11 cellular contexts compared by ENCODE assay signal in the genomic region with DNA sequence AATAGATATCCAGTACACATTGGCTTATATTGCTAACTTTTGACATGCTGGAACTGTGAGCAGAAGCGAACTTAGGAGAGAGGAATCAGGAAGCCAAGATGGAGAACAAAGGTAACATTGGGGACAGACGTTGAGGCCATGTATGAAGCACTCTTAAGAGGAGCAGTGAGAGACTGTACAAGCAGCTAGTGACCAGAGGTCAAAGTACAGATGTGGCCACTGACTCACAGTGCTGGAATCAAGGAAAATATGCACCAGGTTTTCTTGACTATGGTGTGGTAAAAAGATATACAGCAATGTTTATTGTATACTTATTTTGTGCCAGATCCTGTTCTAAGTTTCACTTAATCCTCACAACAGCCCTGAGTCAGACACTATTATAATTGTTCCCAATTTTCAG. TPM values are rescaled to one million over a fixed set of nuclear protein-coding genes. Genes with fewer than 3 reads are reported as not detected.
DNase-seq lines count a peak whose midpoint lies in the region; ATAC-seq and TF ChIP-seq lines count a peak whose summit lies in the region.
"Had no signal": no experiment of that assay in that cellular context is flagged by ENCODE, and none has a peak within 500 bp of the region (broad histone marks: within the 10 kb centered on the region; RNA-seq: fewer than 3 reads in every experiment).

No MANE protein-coding gene starts in this region.

- peak; percentile 85 for ATAC-seq in left lung
- ATAC-seq in activated CD4-positive, CD25-positive, alpha-beta regulatory T cell treated with anti-CD3 and anti-CD28 coated beads, Interleukin-2, amount 50 U/mL, for 24 hours, result no peak

- peaks cover 36% of the 10 kb centered on the region for H3K79me2 ChIP-seq in mammary epithelial cell (ENCODE audit: insufficient read depth, low read length)

- in situ Hi-C loops in mammary epithelial cell (cut with MboI; ENCODE audit: low sequenced_read_pairs in 2 of 2), result no loop called here

- H3K9ac ChIP-seq in mammary epithelial cell (ENCODE audit: insufficient read depth, low read length), result no peak overlapping the region

- BruUV-seq in mammary epithelial cell (replicated peaks; lab: Mats Ljungman, UMichigan), result no TSS peak

- TF ChIP-seq CTCF in mammary epithelial cell (conservative IDR thresholded peaks at IDR 0.05 in 1 of 2, IDR thresholded peaks at IDR 0.05 in 1 of 2; ENCODE audit: extremely low read depth in 1 of 2, insufficient read depth in 1 of 2, low read depth in 1 of 2, low read length in 2 of 2) (no peak), left lung (IDR thresholded peaks at IDR 0.05) (no peak), right atrium auricular region (IDR thresholded peaks at IDR 0.05) (no peak)

- H3K36me3 ChIP-seq in mammary epithelial cell (ENCODE audit: insufficient read depth, low read length) (peaks cover 5% of the 10 kb centered on the region), left lung (no peaks in the 10 kb centered on the region), right atrium auricular region (no peaks in the 10 kb centered on the region)

- intact Hi-C loops in mammary epithelial cell (cut with micrococcal nuclease) (loop anchor here (5.0 kb wide), 2 partner anchors 36 to 94 kb away; a partner anchor contains a TSS), left lung (cut with DNase I) (no loop called here)

- WGBS in mammary epithelial cell (ENCODE audit: low coverage, missing lambda C conversion rate), result 46% methylated on average over 2 of the region's 2 CpGs

- no peak overlapping the region for H3K4me3 ChIP-seq in mammary epithelial cell (replicated peaks in 1 of 3; ENCODE audit: insufficient read depth in 1 of 3, low read depth in 2 of 3, low read length in 3 of 3)
- no peak overlapping the region for H3K4me3 ChIP-seq in left lung
- H3K4me3 ChIP-seq in right atrium auricular region, result no peak overlapping the region

- CTCF ChIA-PET in mammary epithelial cell (lab: Charles Lee; ENCODE audit: low non-redundant PET), result interaction anchor here (0.6 kb wide), 1 partner anchor 117 kb away, joined by 7 read pairs; no protein-coding TSS in a partner anchor

- dilution Hi-C loops in mammary epithelial cell (cut with HindIII; ENCODE audit: low sequenced_read_pairs), result loop anchor here (5.0 kb wide), 1 partner anchor 36 kb away; no protein-coding TSS in a partner anchor

- peak overlapping the region; percentile 10 for H3K4me2 ChIP-seq in mammary epithelial cell (ENCODE audit: insufficient read depth, low read depth, low read length)

- H3K27ac ChIP-seq in mammary epithelial cell (ENCODE audit: insufficient read depth, low read depth, low read length) (peak overlapping the region; percentile 55), left lung (no peak overlapping the region), right atrium auricular region (no peak overlapping the region)

- H3K27me3 ChIP-seq in mammary epithelial cell (ENCODE audit: insufficient read depth, low read length) (no peaks in the 10 kb centered on the region), left lung (no peaks in the 10 kb centered on the region), right atrium auricular region (no peaks in the 10 kb centered on the region)

- DNase-seq in A172 (ENCODE audit: low spot score), result peak; percentile 79
- peak; percentile 90 for DNase-seq in HT-29 (ENCODE audit: low spot score)
- DNase-seq in mammary epithelial cell, result peak; percentile 61
- DNase-seq in left lung, result no peak
- no peak for DNase-seq in NCI-H774 (lab: John Stamatoyannopoulos, UW)
- no peak for DNase-seq in NCI-H446 treated with DMSO at 0.1 percent for 48 hours (lab: John Stamatoyannopoulos, UW)
- no peak for DNase-seq in right atrium auricular region (ENCODE audit: low spot score)
- DNase-seq: caudate nucleus, NCI-H1105, SHP77 treated with DMSO at 0.1 percent for 48 hours had no signal

- no peak overlapping the region for H2AFZ ChIP-seq in mammary epithelial cell (ENCODE audit: low read depth, low read length)

- H3K9me3 ChIP-seq in mammary epithelial cell (replicated peaks; ENCODE audit: insufficient read depth, low read length), result no peaks in the 10 kb centered on the region
- H3K9me3 ChIP-seq in left lung, result no peaks in the 10 kb centered on the region
- no peaks in the 10 kb centered on the region for H3K9me3 ChIP-seq in right atrium auricular region

- no peaks in the 10 kb centered on the region for H4K20me1 ChIP-seq in mammary epithelial cell (ENCODE audit: insufficient read depth, low read length)

- peaks cover 78% of the 10 kb centered on the region for H3K4me1 ChIP-seq in mammary epithelial cell (ENCODE audit: insufficient read depth, low read length)
- H3K4me1 ChIP-seq in left lung, result peaks cover 0 to 3% of the 10 kb centered on the region in 2 donors
- no peaks in the 10 kb centered on the region for H3K4me1 ChIP-seq in right atrium auricular region

RNA-seq across cellular contexts. Expression of a gene that starts 2.0 kb away (rescaled TPM):
- total RNA-seq in A172 (2014; rRNA removed; shearing (Covaris generic)), result 0.72 and 1.1 TPM in 2 replicates
- total RNA-seq in HT-29 (2014; rRNA removed; shearing (Covaris generic)), result 3.4 and 4.9 TPM in 2 replicates
- 10 to 100 TPM; 12.7 to 38.3 TPM for total RNA-seq in mammary epithelial cell
- 92.0 TPM for polyA plus RNA-seq in mammary epithelial cell
- polyA minus RNA-seq in mammary epithelial cell, result 68.1 TPM
- total RNA-seq in left lung, result 1 to 10 TPM in 1 of 2 donors, under 1 TPM in 1; 0.61 to 1.9 TPM
- under 1 TPM in 1 of 2 donors, not detected in 1; 0.41 TPM for total RNA-seq in right atrium auricular region

Comparison
In these comparisons a context has a peak if more than half of its experiments do, and no peak if none do; other contexts are left out.
1. DNase-seq: peak in A172 (single experiment), HT-29 (single experiment) and mammary epithelial cell (single experiment); none in left lung (0 of 2), NCI-H774 (single experiment), NCI-H446 treated with DMSO at 0.1 percent for 48 hours (single experiment) and right atrium auricular region (single experiment).